ENCODE assay signal across 8 cellular contexts in the genomic region with DNA sequence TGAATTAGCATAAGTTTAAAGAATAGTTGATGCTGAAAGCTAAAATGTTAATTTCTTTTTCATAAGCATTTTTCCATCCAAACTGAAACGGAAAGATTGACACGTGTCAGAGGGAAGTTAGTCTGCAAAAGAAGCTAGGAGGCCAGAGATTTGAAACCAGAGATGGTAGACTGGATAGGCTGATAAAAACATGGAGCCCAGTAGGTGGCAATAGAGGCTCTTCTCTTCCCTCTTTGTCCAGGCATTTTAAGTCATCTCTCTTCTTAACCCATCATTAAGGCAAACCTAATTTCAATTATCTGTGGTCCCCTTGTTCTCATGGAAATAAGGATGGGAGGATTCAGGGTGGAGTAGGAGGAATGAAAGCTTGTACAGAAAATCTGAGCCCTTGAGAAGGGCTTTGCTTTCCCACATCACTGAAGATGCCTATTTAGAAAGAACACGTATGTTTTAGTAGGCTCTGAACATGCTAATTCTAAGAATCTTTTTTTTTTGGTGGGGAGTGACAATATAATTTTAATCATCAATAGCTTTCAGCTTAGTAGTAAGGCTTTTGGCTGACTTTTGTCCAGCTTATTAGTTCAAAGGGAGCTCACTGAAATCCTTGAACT.
DNase-seq lines count a peak whose midpoint lies in the region; ATAC-seq, FAIRE-seq and TF ChIP-seq lines count a peak whose summit lies in the region.

No MANE protein-coding gene starts in this region.

- TF ChIP-seq POLR2A in H54 (IDR thresholded peaks at IDR 0.05; ENCODE audit: low read depth, low read length) = no peak

- no peaks in the 10 kb centered on the region for H3K4me1 Mint-ChIP-seq in activated CD4-positive, alpha-beta T cell treated with anti-CD3 and anti-CD28 coated beads for 36 hours

- peak; percentile 78 for TF ChIP-seq CTCF in brain microvascular endothelial cell (IDR thresholded peaks at IDR 0.05; ENCODE audit: low read depth, low read length, missing control alignments)

- POLR2A ChIA-PET in activated CD4-positive, alpha-beta T cell treated with anti-CD3 and anti-CD28 coated beads for 36 hours (lab: Charles Lee) = no interaction called here

- no peak overlapping the region for H3K4me3 ChIP-seq in brain microvascular endothelial cell (ENCODE audit: low read depth, low read length)

- CTCF ChIA-PET in activated CD4-positive, alpha-beta T cell treated with anti-CD3 and anti-CD28 coated beads for 36 hours (lab: Charles Lee) = interaction anchor here (0.7 to 1.1 kb wide), 4 partner anchors 8 to 220 kb away, joined by 3 read pairs; no protein-coding TSS in a partner anchor

- DNase-seq in AG08396 (ENCODE audit: low spot score) = peak; percentile 37
- no peak for DNase-seq in H54 (ENCODE audit: insufficient read length, low spot score)
- peak; percentile 41 for DNase-seq in NCI-H460 (ENCODE audit: extremely low read depth, low read depth)
- DNase-seq in brain microvascular endothelial cell = peak; percentile 58
- no peak for DNase-seq in left lobe of liver (ENCODE audit: low spot score)
- DNase-seq in GM19240 (ENCODE audit: insufficient read length, low spot score) = no peak
- no peak for DNase-seq in activated CD4-positive, alpha-beta T cell treated with anti-CD3 and anti-CD28 coated beads for 36 hours

- no peaks in the 10 kb centered on the region for H3K36me3 ChIP-seq in brain microvascular endothelial cell (replicated peaks)

- no peak overlapping the region for H3K27ac Mint-ChIP-seq in activated CD4-positive, alpha-beta T cell treated with anti-CD3 and anti-CD28 coated beads for 36 hours

- no peak overlapping the region for H3K27ac ChIP-seq in brain microvascular endothelial cell

- in situ Hi-C loops in brain microvascular endothelial cell (cut with HindIII; ENCODE audit: low pct_ligation_motif_present, low sequenced_read_pairs) = no loop called here

- peaks cover 15% of the 10 kb centered on the region for H3K27me3 Mint-ChIP-seq in activated CD4-positive, alpha-beta T cell treated with anti-CD3 and anti-CD28 coated beads for 36 hours

- no peaks in the 10 kb centered on the region for H3K27me3 ChIP-seq in brain microvascular endothelial cell (replicated peaks)

- no peak overlapping the region for H3K4me3 Mint-ChIP-seq in activated CD4-positive, alpha-beta T cell treated with anti-CD3 and anti-CD28 coated beads for 36 hours

- H3K36me3 Mint-ChIP-seq in activated CD4-positive, alpha-beta T cell treated with anti-CD3 and anti-CD28 coated beads for 36 hours (ENCODE audit: low read depth) = no peaks in the 10 kb centered on the region

- intact Hi-C loops in activated CD4-positive, alpha-beta T cell treated with anti-CD3 and anti-CD28 coated beads for 36 hours (cut with DNase I, micrococcal nuclease) = loop anchor here in 1 of 2 experiments (10.0 kb wide), 2 partner anchors 299 to 1169 kb away; no protein-coding TSS in a partner anchor

- FAIRE-seq in H54 (lab: Jason Lieb, UNC) = peak; percentile 89

- H3K9me3 Mint-ChIP-seq in activated CD4-positive, alpha-beta T cell treated with anti-CD3 and anti-CD28 coated beads for 36 hours (ENCODE audit: low read depth) = no peaks in the 10 kb centered on the region

- ATAC-seq in left lobe of liver (peak; percentile 90), GM18870 (IDR thresholded peaks at IDR 0.05; ENCODE audit: unreplicated experiment) (no peak)
- no peak for ATAC-seq in activated CD4-positive, alpha-beta T cell treated with anti-CD3 and anti-CD28 coated beads for 36 hours

Comparison
In these comparisons a context has a peak if more than half of its experiments do, and no peak if none do; other contexts are left out.
1. DNase-seq: peak in AG08396 (single experiment), NCI-H460 (single experiment) and brain microvascular endothelial cell (single experiment); none in H54 (single experiment), left lobe of liver (single experiment), GM19240 (single experiment) and activated CD4-positive, alpha-beta T cell treated with anti-CD3 and anti-CD28 coated beads for 36 hours (single experiment).